ENCODE assay signal across 11 cellular contexts in genomic region chr2:237025090-237025865, GRCh38.
DNase-seq lines count a peak whose midpoint lies in the region; ATAC-seq, FAIRE-seq and TF ChIP-seq lines count a peak whose summit lies in the region.
"Had no signal": no experiment of that assay in that cellular context is flagged by ENCODE, and none has a peak within 500 bp of the region (broad histone marks: within the 10 kb centered on the region; RNA-seq: fewer than 3 reads in every experiment).

No MANE protein-coding gene starts in this region.

- H3K14ac ChIP-seq in IMR-90 (replicated peaks; ENCODE audit: low read depth, low read length): no peak overlapping the region; the same call in 1 of the 2 replicates

- peaks cover 4% of the 10 kb centered on the region for H3K27me3 Mint-ChIP-seq in activated T-helper 1 cell treated with anti-CD3 and anti-CD28 coated beads, Interleukin-12 subunit alpha, Interleukin-12 subunit beta, Interleukin-2, Interleukin-4 antibody, amounts not matched to agents 30 ng/mL and 10 ng/mL and 1 ng/mL, durations not matched to agents 14 hours and 24 hours and 36 hours (ENCODE audit: insufficient read depth)

- CTCF ChIA-PET in AG04450 (lab: Charles Lee) (interaction anchor here (2.4 to 3.7 kb wide), 2 partner anchors 512 to 672 kb away, joined by 11 to 25 read pairs; no protein-coding TSS in a partner anchor), IMR-90 (lab: Yijun Ruan, JAX) (interaction anchor here (1.7 kb wide), 1 partner anchor 512 kb away, joined by 5 read pairs; no protein-coding TSS in a partner anchor)

- TF ChIP-seq POLR2A in IMR-90 (IDR thresholded peaks at IDR 0.05; ENCODE audit: low read depth, low read length): no peak
- TF ChIP-seq POLR2A in GM18505 (IDR thresholded peaks at IDR 0.05; ENCODE audit: borderline replicate concordance, extremely low read depth, insufficient read depth, insufficient read length): no peak

- no peak overlapping the region for H3K9ac ChIP-seq in IMR-90 (ENCODE audit: low read depth, low read length)

- no peaks in the 10 kb centered on the region for H3K4me1 Mint-ChIP-seq in activated T-helper 1 cell treated with anti-CD3 and anti-CD28 coated beads, Interleukin-12 subunit alpha, Interleukin-12 subunit beta, Interleukin-2, Interleukin-4 antibody, amounts not matched to agents 30 ng/mL and 10 ng/mL and 1 ng/mL, durations not matched to agents 14 hours and 24 hours and 36 hours (ENCODE audit: low read depth)

- TF ChIP-seq RAD21 in IMR-90 (IDR thresholded peaks at IDR 0.05; ENCODE audit: low read length): no peak

- H3K9me3 ChIP-seq in AG04450 (ENCODE audit: control insufficient read depth, insufficient read depth, low read length) (peaks cover 4% of the 10 kb centered on the region; the same call in 1 of the 2 replicates), IMR-90 (ENCODE audit: control insufficient read depth, insufficient read depth, low read length) (peaks cover 5% of the 10 kb centered on the region; the same call in 1 of the 2 replicates)

- dilution Hi-C loops in IMR-90 (cut with HindIII; ENCODE audit: low sequenced_read_pairs, unreplicated experiment): no loop called here

- H3K36me3 ChIP-seq in IMR-90 (ENCODE audit: control insufficient read depth, insufficient read depth, low read length) (no peaks in the 10 kb centered on the region), bronchial epithelial cell (ENCODE audit: control insufficient read depth, insufficient read depth, low read length) (no peaks in the 10 kb centered on the region)

- in situ Hi-C loops in IMR-90 (cut with MboI; ENCODE audit: low sequenced_read_pairs): no loop called here

- no peak overlapping the region for H3K4me2 ChIP-seq in IMR-90 (ENCODE audit: low read depth, low read length)

- no peak overlapping the region for H4K5ac ChIP-seq in IMR-90 (ENCODE audit: low read depth, low read length)

- intact Hi-C loops in IMR-90 (cut with micrococcal nuclease): loop anchor here (5.0 kb wide), 1 partner anchor 458 kb away; the partner anchor contains the start of gene ACKR3
- intact Hi-C loops in activated T-helper 1 cell treated with anti-CD3 and anti-CD28 coated beads, Interleukin-12 subunit alpha, Interleukin-12 subunit beta, Interleukin-2, Interleukin-4 antibody, amounts not matched to agents 30 ng/mL and 10 ng/mL and 1 ng/mL, durations not matched to agents 14 hours and 24 hours and 36 hours (cut with micrococcal nuclease): no loop called here

- no peak overlapping the region for H3K56ac ChIP-seq in IMR-90 (ENCODE audit: extremely low read depth, insufficient read depth, low read length)

- H4K20me1 ChIP-seq in IMR-90 (ENCODE audit: insufficient read depth, low read length): no peaks in the 10 kb centered on the region

- WGBS in IMR-90 (ENCODE audit: extremely low coverage in 2 of 2, insufficient read length in 1 of 2), 2 experiments: 57% methylated on average over 5 of the region's 10 CpGs; no CpG with 5 or more reads in 1 of the 2 experiments

- H2BK5ac ChIP-seq in IMR-90 (ENCODE audit: low read depth, low read length, poor library complexity, severe bottlenecking): no peak overlapping the region

- no peaks in the 10 kb centered on the region for H3K79me1 ChIP-seq in IMR-90 (ENCODE audit: low read depth in 1 of 2, low read length in 2 of 2)

- H4K8ac ChIP-seq in IMR-90 (ENCODE audit: low read depth in 2 of 2, low read length in 2 of 2): peak overlapping the region in 1 of 2 experiments; percentile 31; a peak in 1 of 4 replicates

- H3K9me1 ChIP-seq in IMR-90 (ENCODE audit: insufficient read depth, low read length): 0 out of 2 replicates have a peak, but pooled peaks cover 2% of the 10 kb centered on the region

- peak; percentile 83 for FAIRE-seq in bronchial epithelial cell (lab: Jason Lieb, UNC)

- H2AK5ac ChIP-seq in IMR-90 (ENCODE audit: low read depth, low read length): 0 out of 2 replicates have a peak overlapping the region, but pooled peaks have one; percentile 34

- no peak overlapping the region for H2AK9ac ChIP-seq in IMR-90 (replicated peaks; ENCODE audit: low read depth, low read length, poor library complexity)

- H3K4me3 ChIP-seq in AG04450 (ENCODE audit: low read depth, low read length): no peak overlapping the region
- no peak overlapping the region for H3K4me3 ChIP-seq in IMR-90 (ENCODE audit: insufficient read depth, low read depth, low read length)
- no peak overlapping the region for H3K4me3 ChIP-seq in bronchial epithelial cell (ENCODE audit: low read depth, low read length)

- no peak overlapping the region for H3K27ac Mint-ChIP-seq in activated T-helper 1 cell treated with anti-CD3 and anti-CD28 coated beads, Interleukin-12 subunit alpha, Interleukin-12 subunit beta, Interleukin-2, Interleukin-4 antibody, amounts not matched to agents 30 ng/mL and 10 ng/mL and 1 ng/mL, durations not matched to agents 14 hours and 24 hours and 36 hours
- H3K27ac Mint-ChIP-seq: effector memory CD8-positive, alpha-beta T cell had no signal

- H3K18ac ChIP-seq in IMR-90 (ENCODE audit: low read depth, low read length): peak overlapping the region; percentile 75; the same call in 1 of the 2 replicates

- 0 out of 2 replicates have a peak overlapping the region, but pooled peaks have one; percentile 20 for H3K4ac ChIP-seq in IMR-90 (ENCODE audit: low read depth, low read length)

- H2BK20ac ChIP-seq in IMR-90 (ENCODE audit: low read depth, low read length): 0 out of 2 replicates have a peak overlapping the region, but pooled peaks have one; percentile 3

- H3K27me3 ChIP-seq in AG04450 (ENCODE audit: control insufficient read depth, insufficient read depth, low read length) (no peaks in the 10 kb centered on the region), IMR-90 (ENCODE audit: control insufficient read depth, insufficient read depth, low read length) (0 out of 2 replicates have a peak, but pooled peaks cover 2% of the 10 kb centered on the region), bronchial epithelial cell (ENCODE audit: control insufficient read depth, insufficient read depth, low read length) (no peaks in the 10 kb centered on the region)

- H3K4me1 ChIP-seq in IMR-90 (ENCODE audit: control insufficient read depth, insufficient read depth, low read length): 0 out of 2 replicates have a peak, but pooled peaks cover 2% of the 10 kb centered on the region

- no peaks in the 10 kb centered on the region for H3K9me3 Mint-ChIP-seq in activated T-helper 1 cell treated with anti-CD3 and anti-CD28 coated beads, Interleukin-12 subunit alpha, Interleukin-12 subunit beta, Interleukin-2, Interleukin-4 antibody, amounts not matched to agents 30 ng/mL and 10 ng/mL and 1 ng/mL, durations not matched to agents 14 hours and 24 hours and 36 hours
- H3K9me3 Mint-ChIP-seq: effector memory CD8-positive, alpha-beta T cell had no signal

- TF ChIP-seq CTCF in AG04450 (IDR thresholded peaks at IDR 0.05; ENCODE audit: low read depth, low read length) (no peak), IMR-90 (conservative IDR thresholded peaks at IDR 0.05; ENCODE audit: low read depth, low read length) (no peak), bronchial epithelial cell (IDR thresholded peaks at IDR 0.05; ENCODE audit: insufficient read depth, low read length, severe bottlenecking) (no peak)

- no peak overlapping the region for H3K23ac ChIP-seq in IMR-90 (ENCODE audit: low read depth, low read length)

- no peak overlapping the region for H3K27ac ChIP-seq in AG04450 (ENCODE audit: low read depth, low read length)
- H3K27ac ChIP-seq in IMR-90 (ENCODE audit: insufficient read depth, low read length): no peak overlapping the region

- H4K91ac ChIP-seq in IMR-90 (ENCODE audit: insufficient read depth, low read depth, low read length): peak overlapping the region; percentile 52; the same call in 1 of the 2 replicates

- no peaks in the 10 kb centered on the region for H3K36me3 Mint-ChIP-seq in activated T-helper 1 cell treated with anti-CD3 and anti-CD28 coated beads, Interleukin-12 subunit alpha, Interleukin-12 subunit beta, Interleukin-2, Interleukin-4 antibody, amounts not matched to agents 30 ng/mL and 10 ng/mL and 1 ng/mL, durations not matched to agents 14 hours and 24 hours and 36 hours (ENCODE audit: low read depth)

- peak; percentile 32 for DNase-seq in AG04450 (ENCODE audit: low read depth, low spot score)
- peak; percentile 90 for DNase-seq in IMR-90
- peak; percentile 94 for DNase-seq in bronchial epithelial cell (ENCODE audit: low read depth)
- peak; percentile 10 to 33 for DNase-seq in lung microvascular endothelial cell (ENCODE audit: low read depth in 2 of 2)
- DNase-seq in activated T-helper 1 cell treated with anti-CD3 and anti-CD28 coated beads, Interleukin-12 subunit alpha, Interleukin-12 subunit beta, Interleukin-2, Interleukin-4 antibody, amounts not matched to agents 30 ng/mL and 10 ng/mL and 1 ng/mL, durations not matched to agents 14 hours and 24 hours and 36 hours (ENCODE audit: low spot score): no peak
- DNase-seq in SHP77 treated with DMSO at 0.1 percent for 48 hours (lab: John Stamatoyannopoulos, UW): no peak
- no peak for DNase-seq in activated CD4-positive, CD25-positive, alpha-beta regulatory T cell (lab: John Stamatoyannopoulos, UW)
- DNase-seq: COR-L47; effector memory CD8-positive, alpha-beta T cell; NCI-H1417 treated with DMSO at 0.1 percent for 48 hours had no signal

- no TSS peak for BruUV-seq in IMR-90 (replicated peaks; lab: Mats Ljungman, UMichigan)

- H2AFZ ChIP-seq in IMR-90 (replicated peaks; ENCODE audit: low read length, poor library complexity): peak overlapping the region; percentile 79

- H2BK120ac ChIP-seq in IMR-90 (ENCODE audit: low read depth, low read length): no peak overlapping the region

- no peak overlapping the region for H3K4me3 Mint-ChIP-seq in activated T-helper 1 cell treated with anti-CD3 and anti-CD28 coated beads, Interleukin-12 subunit alpha, Interleukin-12 subunit beta, Interleukin-2, Interleukin-4 antibody, amounts not matched to agents 30 ng/mL and 10 ng/mL and 1 ng/mL, durations not matched to agents 14 hours and 24 hours and 36 hours
- H3K4me3 Mint-ChIP-seq: effector memory CD8-positive, alpha-beta T cell had no signal

- H2BK15ac ChIP-seq in IMR-90 (ENCODE audit: low read depth, low read length): peak overlapping the region; percentile 7; the same call in 1 of the 3 replicates

- peak; percentile 92 for ATAC-seq in IMR-90 (ENCODE audit: low read depth)
- ATAC-seq in GM18505 (IDR thresholded peaks at IDR 0.05; ENCODE audit: unreplicated experiment): no peak
- ATAC-seq: effector memory CD8-positive, alpha-beta T cell had no signal

- POLR2A ChIA-PET in AG04450 (lab: Yijun Ruan, JAX): no interaction called here
- POLR2A ChIA-PET in IMR-90 (lab: Charles Lee; ENCODE audit: unreplicated experiment): interaction anchor here (0.6 kb wide), 1 partner anchor 9 kb away, joined by 3 read pairs; no protein-coding TSS in a partner anchor

TF ChIP-seq in IMR-90, 13 proteins besides CTCF, POLR2A, EP300 and RAD21 (continues in another document):
- no peak for TF ChIP-seq MAFK (IDR thresholded peaks at IDR 0.05; ENCODE audit: low read depth, low read length)
- no peak for TF ChIP-seq SMC3 (IDR thresholded peaks at IDR 0.05; ENCODE audit: low read depth, low read length)
- TF ChIP-seq MAZ (IDR thresholded peaks at IDR 0.05; ENCODE audit: borderline replicate concordance, low read depth, low read length): peak; percentile 37; the same call in 1 of the 2 replicates
- TF ChIP-seq BHLHE40 (IDR thresholded peaks at IDR 0.05; ENCODE audit: low read depth, low read length): no peak

Comparison
In these comparisons a context has a peak if more than half of its experiments do, and no peak if none do; other contexts are left out.
1. DNase-seq: peak in AG04450 (single experiment), IMR-90 (single experiment), bronchial epithelial cell (single experiment) and lung microvascular endothelial cell (2 of 2); none in activated T-helper 1 cell treated with anti-CD3 and anti-CD28 coated beads, Interleukin-12 subunit alpha, Interleukin-12 subunit beta, Interleukin-2, Interleukin-4 antibody, amounts not matched to agents 30 ng/mL and 10 ng/mL and 1 ng/mL, durations not matched to agents 14 hours and 24 hours and 36 hours (single experiment), SHP77 treated with DMSO at 0.1 percent for 48 hours (single experiment) and activated CD4-positive, CD25-positive, alpha-beta regulatory T cell (0 of 4).